In genomic region chrX:68895339-68896250, GRCh38 we compare ENCODE assay signal across 8 cellular contexts.
DNase-seq lines count a peak whose midpoint lies in the region; ATAC-seq and TF ChIP-seq lines count a peak whose summit lies in the region.

No MANE protein-coding gene starts in this region.

- H3K4me3 Mint-ChIP-seq in natural killer cell (peak overlapping the region; percentile 35), mesothelial cell of epicardium (no peak overlapping the region)
- H3K4me3 Mint-ChIP-seq in natural killer cell treated with Interleukin-12 subunit alpha and Interleukin-12 subunit beta and Interleukin-15 and Interleukin-18, amount 100 ng/mL, for 72 hours, result no peak overlapping the region

- H3K4me1 ChIP-seq in duodenal mucosa (ENCODE audit: control insufficient read depth in 1 of 2, insufficient read depth in 2 of 2, low read length in 2 of 2) (peaks cover 23 to 28% of the 10 kb centered on the region in 2 donors), vagina (peaks cover 24% of the 10 kb centered on the region)

- H3K27ac Mint-ChIP-seq in natural killer cell (peak overlapping the region in 1 of 2 donors; percentile 79), mesothelial cell of epicardium (peak overlapping the region; percentile 33)
- H3K27ac Mint-ChIP-seq in natural killer cell treated with Interleukin-12 subunit alpha and Interleukin-12 subunit beta and Interleukin-15 and Interleukin-18, amount 100 ng/mL, for 72 hours, result no peak overlapping the region

- H3K9me3 Mint-ChIP-seq in natural killer cell (no peaks in the 10 kb centered on the region), mesothelial cell of epicardium (peaks cover 6% of the 10 kb centered on the region)
- H3K9me3 Mint-ChIP-seq in natural killer cell treated with Interleukin-12 subunit alpha and Interleukin-12 subunit beta and Interleukin-15 and Interleukin-18, amount 100 ng/mL, for 72 hours, result no peaks in the 10 kb centered on the region

- H3K36me3 Mint-ChIP-seq in natural killer cell, result no peaks in the 10 kb centered on the region
- no peaks in the 10 kb centered on the region for H3K36me3 Mint-ChIP-seq in natural killer cell treated with Interleukin-12 subunit alpha and Interleukin-12 subunit beta and Interleukin-15 and Interleukin-18, amount 100 ng/mL, for 72 hours
- H3K36me3 Mint-ChIP-seq in mesothelial cell of epicardium, result no peaks in the 10 kb centered on the region

- peak overlapping the region in 1 of 2 donors; percentile 48 for H3K9ac ChIP-seq in duodenal mucosa (ENCODE audit: low read depth in 1 of 2, low read length in 2 of 2)

- peak overlapping the region; percentile 66 for H3K27ac ChIP-seq in duodenal mucosa (ENCODE audit: low read depth, low read length)
- H3K27ac ChIP-seq in vagina, result peak overlapping the region; percentile 74

- no peak for TF ChIP-seq POLR2A in vagina (IDR thresholded peaks at IDR 0.05)

- peak in 1 of 3 donors; percentile 29 for ATAC-seq in natural killer cell
- no peak for ATAC-seq in natural killer cell treated with Interleukin-12 subunit alpha and Interleukin-12 subunit beta and Interleukin-15 and Interleukin-18, amount 100 ng/mL, for 72 hours
- ATAC-seq in HG02981 (IDR thresholded peaks at IDR 0.05; ENCODE audit: unreplicated experiment), result no peak

- DNase-seq in natural killer cell (no peak), mesothelial cell of epicardium (ENCODE audit: low spot score in 2 of 2, unreplicated experiment in 2 of 2) (no peak), vagina (ENCODE audit: extremely low spot score in 2 of 2) (no peak), T-helper 1 cell (no peak), germinal center (ENCODE audit: low spot score) (no peak)
- DNase-seq in natural killer cell treated with Interleukin-12 subunit alpha and Interleukin-12 subunit beta and Interleukin-15 and Interleukin-18, amount 100 ng/mL, for 72 hours (ENCODE audit: low spot score), result no peak

- peaks cover 0 to 12% of the 10 kb centered on the region in 2 donors for H3K4me1 Mint-ChIP-seq in natural killer cell
- peaks cover 0 to 5% of the 10 kb centered on the region in 2 donors for H3K4me1 Mint-ChIP-seq in natural killer cell treated with Interleukin-12 subunit alpha and Interleukin-12 subunit beta and Interleukin-15 and Interleukin-18, amount 100 ng/mL, for 72 hours (ENCODE audit: low read depth in 2 of 2)
- H3K4me1 Mint-ChIP-seq in mesothelial cell of epicardium, result peaks cover 49% of the 10 kb centered on the region

- no peaks in the 10 kb centered on the region for H3K36me3 ChIP-seq in duodenal mucosa (ENCODE audit: control insufficient read depth in 1 of 2, insufficient read depth in 2 of 2, low read length in 2 of 2)
- no peaks in the 10 kb centered on the region for H3K36me3 ChIP-seq in vagina

- H3K4me3 ChIP-seq in duodenal mucosa (ENCODE audit: low read depth in 1 of 2, low read length in 2 of 2) (peak overlapping the region in 1 of 2 donors; percentile 16), vagina (no peak overlapping the region)

- H3K27me3 Mint-ChIP-seq in natural killer cell (ENCODE audit: low read depth in 2 of 2) (no peaks in the 10 kb centered on the region), mesothelial cell of epicardium (ENCODE audit: low read depth) (no peaks in the 10 kb centered on the region)
- H3K27me3 Mint-ChIP-seq in natural killer cell treated with Interleukin-12 subunit alpha and Interleukin-12 subunit beta and Interleukin-15 and Interleukin-18, amount 100 ng/mL, for 72 hours, result peaks cover 0 to 2% of the 10 kb centered on the region in 2 donors

- intact Hi-C loops in natural killer cell (cut with micrococcal nuclease) (no loop called here), vagina (cut with DNase I) (no loop called here)

- TF ChIP-seq CTCF in natural killer cell (IDR thresholded peaks at IDR 0.05) (no peak), mesothelial cell of epicardium (IDR thresholded peaks at IDR 0.05; ENCODE audit: unreplicated experiment) (no peak), vagina (IDR thresholded peaks at IDR 0.05) (no peak)

- H3K27me3 ChIP-seq in duodenal mucosa (ENCODE audit: control insufficient read depth in 1 of 2, insufficient read depth in 2 of 2, low read length in 2 of 2) (no peaks in the 10 kb centered on the region), vagina (no peaks in the 10 kb centered on the region)

- H3K9me3 ChIP-seq in duodenal mucosa (ENCODE audit: control insufficient read depth in 1 of 2, low read length in 2 of 2) (no peaks in the 10 kb centered on the region), vagina (no peaks in the 10 kb centered on the region)
